Comparison of ENCODE assay signal across 11 cellular contexts in the genomic region with DNA sequence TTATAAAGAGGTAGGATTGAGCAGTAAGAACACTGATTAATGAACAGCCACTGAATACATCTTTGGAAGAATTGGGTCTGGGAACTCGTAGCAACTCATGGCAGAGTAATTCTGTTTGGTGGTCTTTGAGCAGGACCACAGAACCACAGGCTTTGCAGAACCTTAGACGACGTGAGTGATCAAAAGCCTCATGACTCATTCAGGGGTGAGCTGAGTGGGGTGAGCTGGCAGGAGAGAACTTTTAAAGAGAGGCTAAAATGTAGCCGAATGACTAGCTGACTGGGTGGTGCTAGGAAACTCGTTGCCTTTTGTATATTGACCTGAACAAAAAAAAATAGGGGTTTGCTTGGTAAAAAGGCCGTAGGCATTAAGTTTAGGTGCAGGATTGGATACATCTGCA.
DNase-seq lines count a peak whose midpoint lies in the region; ATAC-seq and TF ChIP-seq lines count a peak whose summit lies in the region.
"Had no signal": no experiment of that assay in that cellular context is flagged by ENCODE, and none has a peak within 500 bp of the region (broad histone marks: within the 10 kb centered on the region; RNA-seq: fewer than 3 reads in every experiment).

No MANE protein-coding gene starts in this region.

- H3K4me3 Mint-ChIP-seq in osteocyte (ENCODE audit: unreplicated experiment) (no peak overlapping the region), WTC11 (no peak overlapping the region)
- H3K4me3 Mint-ChIP-seq: naive thymus-derived CD8-positive, alpha-beta T cell had no signal

- peaks cover 69% of the 10 kb centered on the region for H3K4me1 Mint-ChIP-seq in osteocyte (ENCODE audit: unreplicated experiment)
- peaks cover 7% of the 10 kb centered on the region for H3K4me1 Mint-ChIP-seq in WTC11
- H3K4me1 Mint-ChIP-seq: naive thymus-derived CD8-positive, alpha-beta T cell had no signal

- peak overlapping the region; percentile 89 for H3K27ac Mint-ChIP-seq in osteocyte (ENCODE audit: unreplicated experiment)
- no peak overlapping the region for H3K27ac Mint-ChIP-seq in WTC11
- H3K27ac Mint-ChIP-seq: naive thymus-derived CD8-positive, alpha-beta T cell had no signal

- ATAC-seq in WTC11 (no peak), HG02885 (IDR thresholded peaks at IDR 0.05; ENCODE audit: poor library complexity, unreplicated experiment) (no peak)
- ATAC-seq: HepG2; naive thymus-derived CD8-positive, alpha-beta T cell had no signal

- POLR2A ChIA-PET in WTC11 (lab: Charles Lee): no interaction called here

- H3K27me3 Mint-ChIP-seq in osteocyte (ENCODE audit: unreplicated experiment) (no peaks in the 10 kb centered on the region), WTC11 (ENCODE audit: low read depth) (no peaks in the 10 kb centered on the region)

- H2AFZ ChIP-seq in fibroblast of lung (ENCODE audit: low read length): no peak overlapping the region

- CTCF ChIA-PET in WTC11 (lab: Charles Lee): no interaction called here

- TF ChIP-seq POLR2A in erythroblast (IDR thresholded peaks at IDR 0.05; ENCODE audit: low read length): no peak

- H3K4me1 ChIP-seq in fibroblast of lung (ENCODE audit: control insufficient read depth, extremely low read depth, insufficient read depth, low read length): peaks cover 5% of the 10 kb centered on the region

- no peaks in the 10 kb centered on the region for H3K79me2 ChIP-seq in fibroblast of lung (ENCODE audit: control insufficient read depth, insufficient read depth, low read length)

- H3K4me2 ChIP-seq in fibroblast of lung (ENCODE audit: extremely low read depth, insufficient read depth, low read length): no peak overlapping the region

- H3K9me3 Mint-ChIP-seq in osteocyte (ENCODE audit: unreplicated experiment): no peaks in the 10 kb centered on the region
- H3K9me3 Mint-ChIP-seq in WTC11: no peaks in the 10 kb centered on the region

- DNase-seq in GM03348 (ENCODE audit: low spot score): peak; percentile 44
- peak; percentile 89 for DNase-seq in RPMI7951 (ENCODE audit: low read depth)
- DNase-seq in fibroblast of lung (ENCODE audit: low read depth in 2 of 2): peak; percentile 61 to 98
- DNase-seq in osteocyte (ENCODE audit: extremely low spot score, unreplicated experiment): no peak
- no peak for DNase-seq in WTC11 (ENCODE audit: low spot score)
- DNase-seq in erythroblast (lab: John Stamatoyannopoulos, UW): no peak
- DNase-seq in mucosa of gallbladder (ENCODE audit: low spot score): no peak
- DNase-seq: naive thymus-derived CD8-positive, alpha-beta T cell; NCI-H187 had no signal

- no peak overlapping the region for H3K9ac ChIP-seq in fibroblast of lung (ENCODE audit: insufficient read depth, low read length)

- H3K27ac ChIP-seq in fibroblast of lung (ENCODE audit: insufficient read depth, low read length): no peak overlapping the region

- no peaks in the 10 kb centered on the region for H3K27me3 ChIP-seq in fibroblast of lung (ENCODE audit: control insufficient read depth, insufficient read depth, low read length)

- H3K4me3 ChIP-seq in fibroblast of lung (replicated peaks in 1 of 4; ENCODE audit: control extremely low read depth in 1 of 4, insufficient read depth in 1 of 4, low read depth in 3 of 4, low read length in 4 of 4): no peak overlapping the region

- H3K9me3 ChIP-seq in fibroblast of lung (ENCODE audit: control insufficient read depth, insufficient read depth, low read depth, low read length): no peaks in the 10 kb centered on the region

- no peak for TF ChIP-seq CTCF in fibroblast of lung (conservative IDR thresholded peaks at IDR 0.05 in 1 of 2, IDR thresholded peaks at IDR 0.05 in 1 of 2; ENCODE audit: low read depth in 1 of 2, low read length in 2 of 2)
- TF ChIP-seq CTCF in osteocyte (IDR thresholded peaks at IDR 0.05): no peak
- no peak for TF ChIP-seq CTCF in WTC11 (IDR thresholded peaks at IDR 0.05)

- no peaks in the 10 kb centered on the region for H3K36me3 ChIP-seq in fibroblast of lung (ENCODE audit: control insufficient read depth, insufficient read depth, low read length)

- no peaks in the 10 kb centered on the region for H4K20me1 ChIP-seq in fibroblast of lung (ENCODE audit: control insufficient read depth, extremely low read depth, insufficient read depth, low read length)

- H3K36me3 Mint-ChIP-seq in osteocyte (ENCODE audit: unreplicated experiment) (no peaks in the 10 kb centered on the region), WTC11 (no peaks in the 10 kb centered on the region)
- H3K36me3 Mint-ChIP-seq: naive thymus-derived CD8-positive, alpha-beta T cell had no signal

TF ChIP-seq in WTC11, 78 proteins besides CTCF, POLR2A, EP300 and RAD21 (continues in another document):
- TF ChIP-seq NR1H2 (CRISPR knock-in tag; IDR thresholded peaks at IDR 0.05) (no peak), GTF2I (CRISPR knock-in tag; conservative IDR thresholded peaks at IDR 0.05) (no peak), ZNF396 (CRISPR knock-in tag; IDR thresholded peaks at IDR 0.05; ENCODE audit: borderline replicate concordance) (no peak), IRF2 (CRISPR knock-in tag; IDR thresholded peaks at IDR 0.05; ENCODE audit: borderline replicate concordance, low read depth) (no peak), SMAD4 (CRISPR knock-in tag; IDR thresholded peaks at IDR 0.05) (no peak), ATF1 (CRISPR knock-in tag; IDR thresholded peaks at IDR 0.05) (no peak), FOXK1 (CRISPR knock-in tag; IDR thresholded peaks at IDR 0.05) (no peak), ZNF121 (CRISPR knock-in tag; IDR thresholded peaks at IDR 0.05) (no peak), ZBTB21 (CRISPR knock-in tag; IDR thresholded peaks at IDR 0.05; ENCODE audit: borderline replicate concordance) (no peak), ZNF425 (CRISPR knock-in tag; conservative IDR thresholded peaks at IDR 0.05) (no peak), USF2 (CRISPR knock-in tag; IDR thresholded peaks at IDR 0.05) (no peak), ZNF317 (CRISPR knock-in tag; IDR thresholded peaks at IDR 0.05; ENCODE audit: borderline replicate concordance, low read depth) (no peak), NFYB (CRISPR knock-in tag; conservative IDR thresholded peaks at IDR 0.05; ENCODE audit: low read depth) (no peak), NR2C2 (CRISPR knock-in tag; IDR thresholded peaks at IDR 0.05) (no peak)
- TF ChIP-seq, protein P1, sequence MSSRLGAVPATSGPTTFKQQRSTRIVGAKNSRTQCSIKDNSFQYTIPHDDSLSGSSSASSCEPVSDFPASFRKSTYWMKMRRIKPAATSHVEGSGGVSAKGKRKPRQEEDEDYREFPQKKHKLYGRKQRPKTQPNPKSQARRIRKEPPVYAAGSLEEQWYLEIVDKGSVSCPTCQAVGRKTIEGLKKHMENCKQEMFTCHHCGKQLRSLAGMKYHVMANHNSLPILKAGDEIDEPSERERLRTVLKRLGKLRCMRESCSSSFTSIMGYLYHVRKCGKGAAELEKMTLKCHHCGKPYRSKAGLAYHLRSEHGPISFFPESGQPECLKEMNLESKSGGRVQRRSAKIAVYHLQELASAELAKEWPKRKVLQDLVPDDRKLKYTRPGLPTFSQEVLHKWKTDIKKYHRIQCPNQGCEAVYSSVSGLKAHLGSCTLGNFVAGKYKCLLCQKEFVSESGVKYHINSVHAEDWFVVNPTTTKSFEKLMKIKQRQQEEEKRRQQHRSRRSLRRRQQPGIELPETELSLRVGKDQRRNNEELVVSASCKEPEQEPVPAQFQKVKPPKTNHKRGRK (CRISPR knock-in tag; IDR thresholded peaks at IDR 0.05; ENCODE audit: borderline replicate concordance): no peak
- TF ChIP-seq, protein P2, sequence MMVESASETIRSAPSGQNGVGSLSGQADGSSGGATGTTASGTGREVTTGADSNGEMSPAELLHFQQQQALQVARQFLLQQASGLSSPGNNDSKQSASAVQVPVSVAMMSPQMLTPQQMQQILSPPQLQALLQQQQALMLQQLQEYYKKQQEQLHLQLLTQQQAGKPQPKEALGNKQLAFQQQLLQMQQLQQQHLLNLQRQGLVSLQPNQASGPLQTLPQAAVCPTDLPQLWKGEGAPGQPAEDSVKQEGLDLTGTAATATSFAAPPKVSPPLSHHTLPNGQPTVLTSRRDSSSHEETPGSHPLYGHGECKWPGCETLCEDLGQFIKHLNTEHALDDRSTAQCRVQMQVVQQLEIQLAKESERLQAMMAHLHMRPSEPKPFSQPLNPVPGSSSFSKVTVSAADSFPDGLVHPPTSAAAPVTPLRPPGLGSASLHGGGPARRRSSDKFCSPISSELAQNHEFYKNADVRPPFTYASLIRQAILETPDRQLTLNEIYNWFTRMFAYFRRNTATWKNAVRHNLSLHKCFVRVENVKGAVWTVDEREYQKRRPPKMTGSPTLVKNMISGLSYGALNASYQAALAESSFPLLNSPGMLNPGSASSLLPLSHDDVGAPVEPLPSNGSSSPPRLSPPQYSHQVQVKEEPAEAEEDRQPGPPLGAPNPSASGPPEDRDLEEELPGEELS (CRISPR knock-in tag; IDR thresholded peaks at IDR 0.05): no peak

Comparison
In these comparisons a context has a peak if more than half of its experiments do, and no peak if none do; other contexts are left out.
1. DNase-seq: peak in GM03348 (single experiment), RPMI7951 (single experiment) and fibroblast of lung (2 of 2); none in osteocyte (single experiment), WTC11 (single experiment), erythroblast (0 of 2) and mucosa of gallbladder (single experiment).